ENCODE assay signal across 2 cellular contexts in the genomic region with DNA sequence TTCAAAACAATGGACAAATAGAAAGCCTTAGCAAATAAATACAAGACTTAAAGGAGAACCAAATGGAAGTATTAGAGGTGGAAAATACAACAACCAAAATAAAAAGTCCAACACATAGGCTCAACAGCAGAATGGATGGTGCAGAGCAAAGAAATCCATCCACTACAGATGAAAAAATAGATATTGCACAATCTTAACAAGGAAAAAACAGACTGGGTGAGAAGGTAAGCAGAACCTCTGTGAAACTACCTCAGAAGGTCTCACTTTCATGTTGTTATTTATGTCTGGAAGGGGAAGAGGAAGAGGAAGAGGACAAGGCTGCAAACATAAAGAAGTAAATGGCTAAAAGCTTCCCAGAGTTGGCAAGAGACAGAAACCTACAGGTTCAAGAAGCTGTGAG.
TF ChIP-seq lines count a peak whose summit lies in the region.

No MANE protein-coding gene starts in this region.

TF ChIP-seq in IMR-90, 13 proteins besides CTCF, POLR2A, EP300 and RAD21:
- TF ChIP-seq MAFK (IDR thresholded peaks at IDR 0.05; ENCODE audit: low read depth, low read length), result no peak
- TF ChIP-seq CEBPB (IDR thresholded peaks at IDR 0.05; ENCODE audit: low read depth, low read length), result peak; percentile 68
- TF ChIP-seq SMC3 (IDR thresholded peaks at IDR 0.05; ENCODE audit: low read depth, low read length), result no peak
- TF ChIP-seq MAZ (IDR thresholded peaks at IDR 0.05; ENCODE audit: borderline replicate concordance, low read depth, low read length), result no peak
- no peak for TF ChIP-seq BHLHE40 (IDR thresholded peaks at IDR 0.05; ENCODE audit: low read depth, low read length)
- no peak for TF ChIP-seq MXI1 (IDR thresholded peaks at IDR 0.05; ENCODE audit: borderline replicate concordance, low read depth, low read length)
- TF ChIP-seq CHD1 (IDR thresholded peaks at IDR 0.05; ENCODE audit: low read depth, low read length), result no peak
- TF ChIP-seq FOS (IDR thresholded peaks at IDR 0.05; ENCODE audit: low read depth, low read length), result no peak

TF ChIP-seq in K562, 482 proteins besides CTCF, POLR2A, EP300 and RAD21:
- peak; percentile 82 for TF ChIP-seq CEBPB (tag; IDR thresholded peaks at IDR 0.05)
- TF ChIP-seq CREM (IDR thresholded peaks at IDR 0.05; ENCODE audit: low read depth), result no peak
- TF ChIP-seq CEBPG (CRISPR knock-in tag; IDR thresholded peaks at IDR 0.05), result no peak
- TF ChIP-seq CEBPG (tag; conservative IDR thresholded peaks at IDR 0.05 in 1 of 2, IDR thresholded peaks at IDR 0.05 in 1 of 2), result peak; percentile 47 to 76
